In the genomic region with DNA sequence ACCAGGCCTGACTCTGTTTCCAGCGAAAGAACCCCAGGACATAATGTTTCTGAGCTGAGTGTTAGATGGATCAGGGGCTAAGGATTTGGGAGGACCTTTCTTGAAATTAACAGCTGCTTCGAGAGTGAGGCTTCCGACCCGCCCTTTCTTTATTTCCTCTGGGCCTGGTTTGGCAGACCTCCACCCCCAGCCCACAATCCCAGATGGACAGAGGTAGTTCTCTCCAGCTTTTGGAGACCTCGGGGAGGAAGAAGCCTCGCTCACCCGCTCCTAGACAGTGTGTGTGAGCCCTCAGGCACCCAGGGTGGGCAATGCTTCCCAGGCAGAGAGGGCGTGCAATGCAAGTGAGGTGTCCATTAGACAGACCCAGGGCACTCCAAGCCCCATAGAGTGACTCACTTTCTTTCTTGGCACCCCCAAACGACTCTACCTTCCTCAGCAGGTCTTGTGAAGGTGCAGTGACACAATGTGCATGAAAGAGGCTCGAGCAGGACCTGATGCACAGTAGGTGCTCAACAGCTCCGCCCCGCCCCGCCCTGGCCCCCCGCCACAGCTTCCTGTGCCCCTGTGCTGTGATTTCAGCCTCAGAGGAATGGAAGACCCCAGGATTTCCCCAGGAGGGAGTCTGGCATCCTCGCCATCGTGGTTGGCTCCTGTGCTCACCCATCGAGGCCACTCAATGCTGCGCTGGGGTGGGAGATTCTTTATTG, we compare ENCODE assay signal across 14 cellular contexts. TPM values are rescaled to one million over a fixed set of nuclear protein-coding genes. Genes with fewer than 3 reads are reported as not detected.
DNase-seq lines count a peak whose midpoint lies in the region; ATAC-seq, FAIRE-seq and TF ChIP-seq lines count a peak whose summit lies in the region.
"Had no signal": no experiment of that assay in that cellular context is flagged by ENCODE, and none has a peak within 500 bp of the region (broad histone marks: within the 10 kb centered on the region; RNA-seq: fewer than 3 reads in every experiment).

No MANE protein-coding gene starts in this region.

- TF ChIP-seq EP300 in GM12878 (IDR thresholded peaks at IDR 0.05; ENCODE audit: borderline replicate concordance in 1 of 2, control insufficient read depth in 1 of 2, low read depth in 2 of 2, low read length in 2 of 2) (no peak), sigmoid colon (IDR thresholded peaks at IDR 0.05) (no peak)

- H3K4me2 ChIP-seq in GM12878 (ENCODE audit: control insufficient read depth, insufficient read depth) (peak overlapping the region; percentile 34; the same call in 1 of the 2 replicates), PC-3 (ENCODE audit: low read length) (no peak overlapping the region)

- H2AFZ ChIP-seq in GM12878 (ENCODE audit: control insufficient read depth, low read depth, low read length) (peak overlapping the region; percentile 42; the same call in 1 of the 2 replicates), PC-3 (ENCODE audit: low read length) (no peak overlapping the region)

- H3K9me2 ChIP-seq in PC-3 (replicated peaks; ENCODE audit: low read length): no peaks in the 10 kb centered on the region

- SMC1A ChIA-PET in GM12878 (lab: Charles Lee; ENCODE audit: uncharacterized antibody, unreplicated experiment): interaction anchor here (1.2 kb wide), 1 partner anchor 64 kb away, joined by 4 read pairs; no protein-coding TSS in a partner anchor

- no peak for ATAC-seq in Right ventricle myocardium superior (ENCODE audit: poor library complexity)
- ATAC-seq in GM12878: peak; percentile 4; the same call in 2 of the 3 replicates
- ATAC-seq in PC-3: no peak
- ATAC-seq in HG03565 (IDR thresholded peaks at IDR 0.05; ENCODE audit: unreplicated experiment): no peak
- ATAC-seq: foreskin keratinocyte, left lung, right cardiac atrium had no signal

- H3K27me3 ChIP-seq in GM12878 (replicated peaks in 1 of 2; ENCODE audit: control insufficient read depth in 2 of 2, insufficient read depth in 2 of 2, low read length in 1 of 2): no peaks in the 10 kb centered on the region
- H3K27me3 ChIP-seq in PC-3 (ENCODE audit: low read length): no peaks in the 10 kb centered on the region
- no peaks in the 10 kb centered on the region for H3K27me3 ChIP-seq in sigmoid colon
- H3K27me3 ChIP-seq: foreskin keratinocyte, left lung had no signal

- in situ Hi-C loops in GM12878 (cut with MboI): no loop called here

- H3K79me2 ChIP-seq in GM12878 (ENCODE audit: control insufficient read depth, insufficient read depth, low read length) (no peaks in the 10 kb centered on the region), PC-3 (ENCODE audit: low read length) (no peaks in the 10 kb centered on the region)

- H3F3A ChIP-seq in PC-3 (ENCODE audit: low read length, unreplicated experiment): no peaks in the 10 kb centered on the region

- CTCF ChIA-PET in GM12878 (lab: Yijun Ruan, JAX): interaction anchor here (1.1 kb wide), 1 partner anchor 65 kb away, joined by 6 read pairs; no protein-coding TSS in a partner anchor
- CTCF ChIA-PET in PC-3 (lab: Charles Lee): no interaction called here

- H3K9ac ChIP-seq in GM12878 (ENCODE audit: control insufficient read depth, insufficient read depth, low read length): no peak overlapping the region
- H3K9ac ChIP-seq in PC-3 (ENCODE audit: low read length): no peak overlapping the region

- POLR2A ChIA-PET in GM12878 (lab: Charles Lee) (no interaction called here), PC-3 (lab: Charles Lee; ENCODE audit: unreplicated experiment) (interaction anchor here (0.5 kb wide), 1 partner anchor 32 kb away, joined by 3 read pairs; no protein-coding TSS in a partner anchor)

- BruUV-seq in GM12878 (replicated peaks; lab: Mats Ljungman, UMichigan): no TSS peak
- no TSS peak for BruUV-seq in PC-3 (replicated peaks; lab: Mats Ljungman, UMichigan)

- H3K36me3 ChIP-seq in GM12878 (ENCODE audit: control insufficient read depth in 2 of 2, insufficient read depth in 2 of 2, low read length in 1 of 2) (no peaks in the 10 kb centered on the region), PC-3 (ENCODE audit: low read depth, low read length) (no peaks in the 10 kb centered on the region), sigmoid colon (no peaks in the 10 kb centered on the region)
- H3K36me3 ChIP-seq: left lung had no signal

- no peak for FAIRE-seq in GM12878 (lab: Jason Lieb, UNC)

- whole genome bisulfite sequencing in GM12878 (ENCODE audit: insufficient coverage, insufficient replicate concordance, low lambda C conversion rate, missing lambda C conversion rate): 35% methylated on average over 17 of the region's 18 CpGs
- WGBS in sigmoid colon, 2 donors: 69 to 76% methylated on average over 18 of the region's 18 CpGs

- TF ChIP-seq RAD21 in GM12878 (IDR thresholded peaks at IDR 0.05; ENCODE audit: insufficient read depth, low read depth, low read length): no peak

- H4K20me1 ChIP-seq in GM12878 (ENCODE audit: control insufficient read depth, insufficient read depth): no peaks in the 10 kb centered on the region
- no peaks in the 10 kb centered on the region for H4K20me1 ChIP-seq in PC-3 (ENCODE audit: low read length)

- H3K4me1 ChIP-seq in GM12878 (ENCODE audit: control insufficient read depth, insufficient read depth, low read length): peaks cover 20% of the 10 kb centered on the region
- H3K4me1 ChIP-seq in PC-3 (ENCODE audit: insufficient read depth, low read length): peaks cover 19% of the 10 kb centered on the region
- peaks cover 0 to 32% (median 26%) of the 10 kb centered on the region in 4 donors for H3K4me1 ChIP-seq in sigmoid colon

- RAD21 ChIA-PET in GM12878 (lab: Charles Lee; ENCODE audit: unreplicated experiment): no interaction called here

- no peak overlapping the region for H3K27ac ChIP-seq in GM12878 (ENCODE audit: control insufficient read depth, insufficient read depth)
- H3K27ac ChIP-seq in PC-3 (ENCODE audit: low read length): no peak overlapping the region
- no peak overlapping the region for H3K27ac ChIP-seq in sigmoid colon
- H3K27ac ChIP-seq: foreskin keratinocyte, left lung had no signal

- H3K4me3 ChIP-seq in GM12878 (no peak overlapping the region), PC-3 (ENCODE audit: low read length) (no peak overlapping the region), sigmoid colon (no peak overlapping the region)
- H3K4me3 ChIP-seq: left lung had no signal

- peak; percentile 53 for DNase-seq in Right ventricle myocardium superior
- DNase-seq in cardiac septum (ENCODE audit: low spot score): no peak
- no peak for DNase-seq in GM12878 (ENCODE audit: low read depth, low spot score)
- DNase-seq in myocyte (ENCODE audit: low read depth): peak; percentile 70
- no peak for DNase-seq in NCI-H526 treated with DMSO at 0.1 percent for 48 hours (lab: John Stamatoyannopoulos, UW)
- DNase-seq in PC-3: no peak
- DNase-seq in sigmoid colon: no peak
- DNase-seq: AML-193, foreskin keratinocyte, Kasumi-1, left lung, NCI-H446 had no signal

- intact Hi-C loops in Right ventricle myocardium superior (cut with DNase I): no loop called here
- intact Hi-C loops in cardiac septum (cut with DNase I): no loop called here
- intact Hi-C loops in GM12878 (cut with micrococcal nuclease; ENCODE audit: unreplicated experiment): no loop called here
- intact Hi-C loops in PC-3 (cut with micrococcal nuclease): no loop called here
- intact Hi-C loops in sigmoid colon (cut with DNase I): no loop called here

- no peak for TF ChIP-seq POLR2A in GM12878 (IDR thresholded peaks at IDR 0.05; ENCODE audit: low read depth, low read length)
- TF ChIP-seq POLR2A in sigmoid colon (IDR thresholded peaks at IDR 0.05): no peak

- TF ChIP-seq CTCF in GM12878 (IDR thresholded peaks at IDR 0.05 in 2 of 3, conservative IDR thresholded peaks at IDR 0.05 in 1 of 3; ENCODE audit: control insufficient read depth in 2 of 3, extremely low read depth in 1 of 3, insufficient read depth in 1 of 3, low read depth in 3 of 3, low read length in 3 of 3): no peak
- no peak for TF ChIP-seq CTCF in PC-3 (conservative IDR thresholded peaks at IDR 0.05; ENCODE audit: low read depth, low read length)
- TF ChIP-seq CTCF in sigmoid colon (IDR thresholded peaks at IDR 0.05): no peak

- no peaks in the 10 kb centered on the region for H3K9me3 ChIP-seq in GM12878 (replicated peaks; ENCODE audit: control insufficient read depth, insufficient read depth, low read length)
- no peaks in the 10 kb centered on the region for H3K9me3 ChIP-seq in PC-3 (ENCODE audit: low read length)
- H3K9me3 ChIP-seq in sigmoid colon: no peaks in the 10 kb centered on the region
- H3K9me3 ChIP-seq: left lung had no signal

TF ChIP-seq in GM12878, 131 proteins besides CTCF, POLR2A, EP300 and RAD21 (continues in another document):
- TF ChIP-seq SMC3 (IDR thresholded peaks at IDR 0.05; ENCODE audit: borderline replicate concordance, low read length) (no peak), CBX5 (IDR thresholded peaks at IDR 0.05; ENCODE audit: low read depth) (no peak), FOXM1 (IDR thresholded peaks at IDR 0.05; ENCODE audit: low read depth, low read length) (no peak), CREB1 (IDR thresholded peaks at IDR 0.05; ENCODE audit: low read depth) (no peak)

RNA-seq across cellular contexts. Expression of a gene that starts 50.7 kb away (rescaled TPM):
- 83.8 TPM for total RNA-seq in Right ventricle myocardium superior
- total RNA-seq in cardiac septum: 71.1 TPM
- total RNA-seq in GM12878 (2013; cell fraction: nucleolus; rRNA removed): 6.5 and 6.7 TPM in 2 replicates
- 4.4 and 5.0 TPM in 2 replicates for total RNA-seq in GM12878 (2014; rRNA removed)
- total RNA-seq in GM12878 (2014; rRNA removed; fragmentation: Illumina TruSeq; extraction: Trizol): 7.7 and 8.2 TPM in 2 replicates
- 16.9 and 19.6 TPM in 2 replicates for total RNA-seq in GM12878 (2021)
- polyA plus RNA-seq in GM12878 (2011; ENCODE audit: low read depth): 6.9 TPM
- 9.4 and 10.7 TPM in 2 replicates for polyA plus RNA-seq in GM12878 (2011; rRNA removed)
- polyA plus RNA-seq in GM12878 (2011; cell fraction: cytosol; rRNA removed): 7.4 and 7.6 TPM in 2 replicates
- 9.3 and 10.2 TPM in 2 replicates for polyA plus RNA-seq in GM12878 (2011; cell fraction: nucleus; rRNA removed)
- 10.3 and 11.4 TPM in 2 replicates for polyA plus RNA-seq in GM12878 (2012)
- 9.6 TPM in 2 replicates for polyA plus RNA-seq in GM12878 (2014; fragmentation: Illumina TruSeq; extraction: Trizol)
- 10 to 100 TPM; 19.5 to 28.3 TPM for polyA plus RNA-seq in GM12878 (2014; fragmentation: Nextera tagmentation; extraction: Ambion mirVana)
- 8.9 and 10.4 TPM in 2 replicates for polyA plus RNA-seq in GM12878 (2014; rRNA removed)
- polyA plus RNA-seq in GM12878 (2016; fragmentation: Nextera tagmentation; extraction: Ambion mirVana): 10 to 100 TPM; 30.6 to 32.4 TPM
- 11.0 and 13.5 TPM in 2 replicates for polyA minus RNA-seq in GM12878 (2011; rRNA and poly(A)+ RNA removed)
- polyA minus RNA-seq in GM12878 (2011; cell fraction: cytosol; rRNA and poly(A)+ RNA removed): 8.3 and 9.1 TPM in 2 replicates
- 16.7 and 31.4 TPM in 2 replicates for polyA minus RNA-seq in GM12878 (2011; cell fraction: nucleus; rRNA and poly(A)+ RNA removed)
- total RNA-seq in myocyte: 23.9 and 26.3 TPM in 2 replicates
- polyA plus RNA-seq in myocyte (2012): 32.4 TPM
- 28.7 and 39.3 TPM in 2 replicates for total RNA-seq in PC-3 (2014; rRNA removed)
- 10 to 100 TPM; 16.2 to 31.1 (median 30.1) TPM for total RNA-seq in sigmoid colon
- polyA plus RNA-seq in sigmoid colon: 10 to 100 TPM; 32.4 to 57.1 (median 39.4) TPM

Comparison
In these comparisons a context has a peak if more than half of its experiments do, and no peak if none do; other contexts are left out.
1. DNase-seq: peak in Right ventricle myocardium superior (single experiment) and myocyte (single experiment); none in cardiac septum (single experiment), GM12878 (single experiment), NCI-H526 treated with DMSO at 0.1 percent for 48 hours (single experiment), PC-3 (single experiment) and sigmoid colon (single experiment).